Comparison of ENCODE assay signal across 26 cellular contexts in the genomic region with DNA sequence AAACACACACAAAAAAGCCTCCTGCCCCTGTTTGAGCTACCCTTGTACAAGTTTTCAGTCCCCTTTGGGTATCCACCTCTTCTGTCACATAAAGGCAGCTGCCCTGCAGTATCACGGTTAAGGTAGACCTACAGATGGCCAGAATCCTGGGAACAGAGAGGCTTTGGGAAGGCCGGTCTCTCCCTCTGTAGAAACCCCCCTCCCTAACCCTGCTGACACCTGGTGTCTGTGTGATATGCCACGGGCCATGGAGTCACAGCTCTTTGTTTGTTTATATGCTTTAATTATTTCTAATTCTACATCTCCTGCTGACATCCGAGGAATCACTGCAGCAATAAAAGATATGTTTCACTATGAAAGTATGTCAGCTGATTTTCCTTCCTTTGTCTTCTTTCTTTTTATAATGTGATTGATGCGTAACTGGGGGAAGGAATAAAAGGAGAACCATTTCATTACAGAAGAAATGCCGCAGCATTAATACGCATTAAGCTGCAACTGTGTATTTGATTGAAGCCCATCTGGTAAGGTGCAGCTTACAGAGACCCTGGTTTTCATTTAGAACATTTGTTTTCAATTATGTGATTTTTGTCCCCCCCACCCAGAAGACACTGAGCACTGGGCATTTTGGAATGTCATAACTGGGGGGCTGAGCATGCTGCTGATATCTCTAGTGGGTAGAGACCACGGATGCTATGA.
DNase-seq lines count a peak whose midpoint lies in the region; ATAC-seq, FAIRE-seq and TF ChIP-seq lines count a peak whose summit lies in the region.
"Had no signal": no experiment of that assay in that cellular context is flagged by ENCODE, and none has a peak within 500 bp of the region (broad histone marks: within the 10 kb centered on the region; RNA-seq: fewer than 3 reads in every experiment).

No MANE protein-coding gene starts in this region.

- TF ChIP-seq RAD21 in neural cell (conservative IDR thresholded peaks at IDR 0.05) = no peak

- H3K9me3 ChIP-seq in neural cell (ENCODE audit: low read length) = no peaks in the 10 kb centered on the region
- no peaks in the 10 kb centered on the region for H3K9me3 ChIP-seq in pancreas
- H3K9me3 ChIP-seq: gastrocnemius medialis had no signal

- ATAC-seq in pancreas (no peak), HG02759 (IDR thresholded peaks at IDR 0.05; ENCODE audit: unreplicated experiment) (no peak)
- ATAC-seq: activated naive CD8-positive, alpha-beta T cell treated with anti-CD3 and anti-CD28 coated beads, Interleukin-2, amount 50 U/mL, for 24 hours; activated T-cell treated with anti-CD3 and anti-CD28 coated beads, Interleukin-2, amount 50 U/mL, for 4 hours; gastrocnemius medialis; left cardiac atrium; right cardiac atrium had no signal

- FAIRE-seq in pancreas (lab: Jason Lieb, UNC) = no peak
- FAIRE-seq: A204.1 had no signal

- peak; percentile 11 to 20 for DNase-seq in SHP77 (lab: John Stamatoyannopoulos, UW)
- no peak for DNase-seq in SHP77 treated with DMSO at 0.1 percent for 48 hours (lab: John Stamatoyannopoulos, UW)
- DNase-seq in NCI-H2081 (lab: John Stamatoyannopoulos, UW) = peak; percentile 50 to 78
- peak; percentile 27 for DNase-seq in NCI-H774 (lab: John Stamatoyannopoulos, UW)
- no peak for DNase-seq in pancreas
- DNase-seq in activated CD4-positive, alpha-beta T cell treated with anti-CD3 and anti-CD28 coated beads, Interleukin-2, amount 50 U/mL, for 4 hours = no peak
- DNase-seq: activated CD4-positive, alpha-beta T cell treated with anti-CD3 and anti-CD28 coated beads for 48 hours; activated naive CD8-positive, alpha-beta T cell treated with anti-CD3 and anti-CD28 coated beads, Interleukin-2, amount 50 U/mL, for 24 hours; activated T-cell treated with anti-CD3 and anti-CD28 coated beads, Interleukin-2, amount 50 U/mL, for 4 hours; AML-193; CD4-positive, alpha-beta T cell; gastrocnemius medialis; GDM1; left cardiac atrium; mammary epithelial cell; NCI-H1436 treated with DMSO at 0.1 percent for 48 hours; NCI-H510A; nephron progenitor cell; right cardiac atrium; trophoblast cell had no signal

- intact Hi-C loops in pancreas (cut with DNase I) = no loop called here

- H3K9ac ChIP-seq in neural cell (ENCODE audit: low read length) = peak overlapping the region; percentile 41
- H3K9ac ChIP-seq: parathyroid adenoma had no signal

- WGBS in pancreas, 2 donors = 90% methylated on average over 8 of the region's 8 CpGs

- no peaks in the 10 kb centered on the region for H3F3A ChIP-seq in neural cell (ENCODE audit: insufficient read depth, low read length, poor library complexity, severe bottlenecking)

- no peaks in the 10 kb centered on the region for H3K4me1 ChIP-seq in pancreas
- H3K4me1 ChIP-seq: gastrocnemius medialis, parathyroid adenoma had no signal

- H3K27ac ChIP-seq in neural cell (ENCODE audit: low read length) = peak overlapping the region; percentile 64
- no peak overlapping the region for H3K27ac ChIP-seq in pancreas
- H3K27ac ChIP-seq: gastrocnemius medialis, hepatocyte, HL-60, parathyroid adenoma had no signal

- H3K36me3 ChIP-seq in neural cell (ENCODE audit: insufficient read depth, low read length) (no peaks in the 10 kb centered on the region), pancreas (no peaks in the 10 kb centered on the region)
- H3K36me3 ChIP-seq: gastrocnemius medialis had no signal

- H2AFZ ChIP-seq in neural cell (ENCODE audit: low read depth, low read length) = no peak overlapping the region
- H2AFZ ChIP-seq: hepatocyte, parathyroid adenoma had no signal

- no peaks in the 10 kb centered on the region for H4K20me1 ChIP-seq in neural cell (ENCODE audit: insufficient read depth)

- no peak for TF ChIP-seq EP300 in neural cell (conservative IDR thresholded peaks at IDR 0.05; ENCODE audit: poor library complexity, severe bottlenecking)

- no peaks in the 10 kb centered on the region for H3K27me3 ChIP-seq in neural cell (ENCODE audit: insufficient read depth, low read depth, low read length)
- no peaks in the 10 kb centered on the region for H3K27me3 ChIP-seq in pancreas
- H3K27me3 ChIP-seq: gastrocnemius medialis, hepatocyte had no signal

- TF ChIP-seq CTCF in neural cell (IDR thresholded peaks at IDR 0.05; ENCODE audit: poor library complexity, severe bottlenecking) = no peak
- no peak for TF ChIP-seq CTCF in pancreas (IDR thresholded peaks at IDR 0.05)

- H3K9me2 ChIP-seq in neural cell (ENCODE audit: insufficient read depth, low read length) = no peaks in the 10 kb centered on the region

- no peak overlapping the region for H3K4me2 ChIP-seq in neural cell (ENCODE audit: low read length)
- H3K4me2 ChIP-seq: hepatocyte had no signal

- H3K4me3 ChIP-seq in neural cell (ENCODE audit: low read length) = no peak overlapping the region
- no peak overlapping the region for H3K4me3 ChIP-seq in pancreas
- H3K4me3 ChIP-seq: gastrocnemius medialis, hepatocyte had no signal

- no peaks in the 10 kb centered on the region for H3K79me2 ChIP-seq in neural cell (replicated peaks; ENCODE audit: insufficient read depth, low read length)
- H3K79me2 ChIP-seq: hepatocyte, parathyroid adenoma had no signal

TF ChIP-seq in neural cell, 6 proteins besides CTCF, POLR2A, EP300 and RAD21:
- TF ChIP-seq TAF1 (IDR thresholded peaks at IDR 0.05; ENCODE audit: low read depth) = no peak
- TF ChIP-seq MXI1 (conservative IDR thresholded peaks at IDR 0.05; ENCODE audit: poor library complexity, severe bottlenecking) = no peak
- no peak for TF ChIP-seq EZH2 (IDR thresholded peaks at IDR 0.05; ENCODE audit: borderline replicate concordance, insufficient read depth, low read length, poor library complexity, severe bottlenecking)
- TF ChIP-seq SMC3 (conservative IDR thresholded peaks at IDR 0.05; ENCODE audit: poor library complexity) = no peak
- peak; percentile 19 for TF ChIP-seq POLR2AphosphoS5 (IDR thresholded peaks at IDR 0.05)
- TF ChIP-seq, protein P1, sequence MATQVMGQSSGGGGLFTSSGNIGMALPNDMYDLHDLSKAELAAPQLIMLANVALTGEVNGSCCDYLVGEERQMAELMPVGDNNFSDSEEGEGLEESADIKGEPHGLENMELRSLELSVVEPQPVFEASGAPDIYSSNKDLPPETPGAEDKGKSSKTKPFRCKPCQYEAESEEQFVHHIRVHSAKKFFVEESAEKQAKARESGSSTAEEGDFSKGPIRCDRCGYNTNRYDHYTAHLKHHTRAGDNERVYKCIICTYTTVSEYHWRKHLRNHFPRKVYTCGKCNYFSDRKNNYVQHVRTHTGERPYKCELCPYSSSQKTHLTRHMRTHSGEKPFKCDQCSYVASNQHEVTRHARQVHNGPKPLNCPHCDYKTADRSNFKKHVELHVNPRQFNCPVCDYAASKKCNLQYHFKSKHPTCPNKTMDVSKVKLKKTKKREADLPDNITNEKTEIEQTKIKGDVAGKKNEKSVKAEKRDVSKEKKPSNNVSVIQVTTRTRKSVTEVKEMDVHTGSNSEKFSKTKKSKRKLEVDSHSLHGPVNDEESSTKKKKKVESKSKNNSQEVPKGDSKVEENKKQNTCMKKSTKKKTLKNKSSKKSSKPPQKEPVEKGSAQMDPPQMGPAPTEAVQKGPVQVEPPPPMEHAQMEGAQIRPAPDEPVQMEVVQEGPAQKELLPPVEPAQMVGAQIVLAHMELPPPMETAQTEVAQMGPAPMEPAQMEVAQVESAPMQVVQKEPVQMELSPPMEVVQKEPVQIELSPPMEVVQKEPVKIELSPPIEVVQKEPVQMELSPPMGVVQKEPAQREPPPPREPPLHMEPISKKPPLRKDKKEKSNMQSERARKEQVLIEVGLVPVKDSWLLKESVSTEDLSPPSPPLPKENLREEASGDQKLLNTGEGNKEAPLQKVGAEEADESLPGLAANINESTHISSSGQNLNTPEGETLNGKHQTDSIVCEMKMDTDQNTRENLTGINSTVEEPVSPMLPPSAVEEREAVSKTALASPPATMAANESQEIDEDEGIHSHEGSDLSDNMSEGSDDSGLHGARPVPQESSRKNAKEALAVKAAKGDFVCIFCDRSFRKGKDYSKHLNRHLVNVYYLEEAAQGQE (IDR thresholded peaks at IDR 0.05; ENCODE audit: borderline replicate concordance) = no peak

Comparison
In these comparisons a context has a peak if more than half of its experiments do, and no peak if none do; other contexts are left out.
1. DNase-seq: peak in SHP77 (2 of 2), NCI-H2081 (2 of 2) and NCI-H774 (single experiment); none in SHP77 treated with DMSO at 0.1 percent for 48 hours (single experiment), pancreas (0 of 6) and activated CD4-positive, alpha-beta T cell treated with anti-CD3 and anti-CD28 coated beads, Interleukin-2, amount 50 U/mL, for 4 hours (0 of 2).